25 cellular contexts compared by ENCODE assay signal in the genomic region with DNA sequence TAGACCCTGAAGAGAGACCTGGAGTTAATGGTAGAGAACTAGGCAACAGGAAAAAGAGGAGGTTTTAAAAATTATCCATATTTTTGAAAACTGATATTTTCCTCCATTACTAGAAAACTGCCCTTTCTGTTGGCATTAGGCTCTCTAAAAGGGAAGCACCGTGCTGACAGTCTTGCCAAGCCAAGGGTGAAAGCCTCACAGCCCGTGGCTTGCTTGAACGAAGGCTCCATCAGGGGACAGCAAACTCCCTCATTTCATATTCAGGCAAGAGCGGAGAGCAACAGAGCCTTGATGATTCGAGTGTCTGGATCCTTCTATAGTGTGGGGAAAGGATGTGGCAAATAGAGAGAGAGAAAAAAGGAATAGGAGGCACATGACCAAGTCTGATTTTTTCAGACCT.
"Had no signal": no experiment of that assay in that cellular context is flagged by ENCODE, and none has a peak within 500 bp of the region (broad histone marks: within the 10 kb centered on the region; RNA-seq: fewer than 3 reads in every experiment).

No MANE protein-coding gene starts in this region.

- DNase-seq: activated CD4-positive, alpha-beta T cell treated with anti-CD3 and anti-CD28 coated beads, Interleukin-2, amount 10 ng/mL, durations not matched to agents 7 days and 5 days; activated CD4-positive, CD25-positive, alpha-beta regulatory T cell treated with anti-CD3 and anti-CD28 coated beads, Interleukin-2, amount 50 U/mL, for 72 hours; activated CD8-positive, alpha-beta memory T cell treated with anti-CD3 and anti-CD28 coated beads, Interleukin-2, amount 10 ng/mL, durations not matched to agents 7 days and 5 days; activated CD8-positive, alpha-beta T cell treated with anti-CD3 and anti-CD28 coated beads for 36 hours; activated effector memory CD4-positive, alpha-beta T cell treated with anti-CD3 and anti-CD28 coated beads, Interleukin-2, amount 50 U/mL, for 16 hours; activated naive CD4-positive, alpha-beta T cell treated with anti-CD3 and anti-CD28 coated beads, Interleukin-2, amount 10 ng/mL, durations not matched to agents 7 days and 5 days; activated T-cell treated with anti-CD3 and anti-CD28 coated beads for 4 hours; amygdala; body of pancreas; dermis blood vessel endothelial cell; effector memory CD4-positive, alpha-beta T cell; foreskin melanocyte; immature natural killer cell; naive thymus-derived CD4-positive, alpha-beta T cell; stimulated activated CD4-positive, alpha-beta T cell treated with anti-CD3 and anti-CD28 coated beads, Interleukin-1b, Interleukin-23, amount 100 ng/mL, for 48 hours; stomach; T-helper 17 cell had no signal

- H3K4me3 Mint-ChIP-seq: activated CD4-positive, alpha-beta T cell treated with anti-CD3 and anti-CD28 coated beads, Interleukin-2, amount 10 ng/mL, durations not matched to agents 7 days and 5 days; activated CD8-positive, alpha-beta memory T cell treated with anti-CD3 and anti-CD28 coated beads, Interleukin-2, amount 10 ng/mL, durations not matched to agents 7 days and 5 days; activated CD8-positive, alpha-beta T cell treated with anti-CD3 and anti-CD28 coated beads for 36 hours; activated naive CD4-positive, alpha-beta T cell treated with anti-CD3 and anti-CD28 coated beads, Interleukin-2, amount 10 ng/mL, durations not matched to agents 7 days and 5 days; immature natural killer cell; naive thymus-derived CD4-positive, alpha-beta T cell; neural progenitor cell; T-helper 17 cell had no signal

- H3K27ac ChIP-seq: body of pancreas, cardiac muscle cell, neural progenitor cell, right atrium auricular region, stomach, suprapubic skin, tibial nerve, VCaP had no signal

- H3K27ac Mint-ChIP-seq: activated CD4-positive, alpha-beta T cell treated with anti-CD3 and anti-CD28 coated beads, Interleukin-2, amount 10 ng/mL, durations not matched to agents 7 days and 5 days; activated CD8-positive, alpha-beta memory T cell treated with anti-CD3 and anti-CD28 coated beads, Interleukin-2, amount 10 ng/mL, durations not matched to agents 7 days and 5 days; activated CD8-positive, alpha-beta T cell treated with anti-CD3 and anti-CD28 coated beads for 36 hours; activated naive CD4-positive, alpha-beta T cell treated with anti-CD3 and anti-CD28 coated beads, Interleukin-2, amount 10 ng/mL, durations not matched to agents 7 days and 5 days; immature natural killer cell; naive thymus-derived CD4-positive, alpha-beta T cell; neural progenitor cell; progenitor cell of endocrine pancreas; T-helper 17 cell had no signal

- H3K36me3 Mint-ChIP-seq: activated CD8-positive, alpha-beta memory T cell treated with anti-CD3 and anti-CD28 coated beads, Interleukin-2, amount 10 ng/mL, durations not matched to agents 7 days and 5 days; activated naive CD4-positive, alpha-beta T cell treated with anti-CD3 and anti-CD28 coated beads, Interleukin-2, amount 10 ng/mL, durations not matched to agents 7 days and 5 days; neural progenitor cell had no signal

- ATAC-seq: activated CD8-positive, alpha-beta memory T cell treated with anti-CD3 and anti-CD28 coated beads, Interleukin-2, amount 10 ng/mL, durations not matched to agents 7 days and 5 days; activated CD8-positive, alpha-beta T cell treated with anti-CD3 and anti-CD28 coated beads for 36 hours; body of pancreas; left lobe of liver; T-helper 17 cell had no signal

- H3K4me1 Mint-ChIP-seq: activated CD4-positive, alpha-beta T cell treated with anti-CD3 and anti-CD28 coated beads, Interleukin-2, amount 10 ng/mL, durations not matched to agents 7 days and 5 days; activated CD8-positive, alpha-beta memory T cell treated with anti-CD3 and anti-CD28 coated beads, Interleukin-2, amount 10 ng/mL, durations not matched to agents 7 days and 5 days; activated naive CD4-positive, alpha-beta T cell treated with anti-CD3 and anti-CD28 coated beads, Interleukin-2, amount 10 ng/mL, durations not matched to agents 7 days and 5 days; immature natural killer cell; naive thymus-derived CD4-positive, alpha-beta T cell; T-helper 17 cell had no signal

- H3K9me3 Mint-ChIP-seq: activated CD4-positive, alpha-beta T cell treated with anti-CD3 and anti-CD28 coated beads, Interleukin-2, amount 10 ng/mL, durations not matched to agents 7 days and 5 days; activated CD8-positive, alpha-beta T cell treated with anti-CD3 and anti-CD28 coated beads for 36 hours; activated naive CD4-positive, alpha-beta T cell treated with anti-CD3 and anti-CD28 coated beads, Interleukin-2, amount 10 ng/mL, durations not matched to agents 7 days and 5 days; immature natural killer cell; naive thymus-derived CD4-positive, alpha-beta T cell; neural progenitor cell had no signal
